ENCODE assay signal across 8 cellular contexts in the genomic region with DNA sequence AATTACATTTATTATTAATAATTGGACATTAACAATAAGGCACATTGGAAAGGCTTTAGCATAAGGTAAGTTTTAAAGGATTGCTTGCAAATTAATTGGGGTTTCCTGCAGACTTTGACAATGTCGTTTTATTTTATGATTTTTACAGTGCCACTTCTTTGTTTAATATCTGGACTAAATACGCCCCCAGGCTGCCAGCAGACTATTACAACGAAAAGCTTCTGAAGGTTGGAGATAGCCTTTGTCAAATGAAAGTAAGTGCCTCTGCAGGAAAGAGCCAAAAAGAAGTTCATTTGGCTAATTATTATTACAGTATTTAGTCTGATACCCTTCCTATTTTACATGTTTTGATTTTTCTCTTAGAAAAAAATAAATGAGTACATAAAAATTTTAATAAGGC. TPM values are rescaled to one million over a fixed set of nuclear protein-coding genes. Genes with fewer than 3 reads are reported as not detected.
DNase-seq lines count a peak whose midpoint lies in the region; ATAC-seq and TF ChIP-seq lines count a peak whose summit lies in the region.

No MANE protein-coding gene starts in this region.

- peak; percentile 32 for TF ChIP-seq CTCF in left ventricle myocardium inferior (IDR thresholded peaks at IDR 0.05; ENCODE audit: borderline replicate concordance)
- TF ChIP-seq CTCF in RWPE2 (IDR thresholded peaks at IDR 0.05; ENCODE audit: poor library complexity, severe bottlenecking) = peak; percentile 66
- TF ChIP-seq CTCF in esophagus muscularis mucosa (IDR thresholded peaks at IDR 0.05) = peak; percentile 18 to 23 (median 20)
- TF ChIP-seq CTCF in vagina (IDR thresholded peaks at IDR 0.05) = no peak
- no peak for TF ChIP-seq CTCF in BE2C (IDR thresholded peaks at IDR 0.05; ENCODE audit: low read depth, low read length)
- no peak for TF ChIP-seq CTCF in nephron progenitor cell (IDR thresholded peaks at IDR 0.05)

- H3K4me1 ChIP-seq in left ventricle myocardium inferior (peaks cover 32% of the 10 kb centered on the region), RWPE2 (ENCODE audit: insufficient read depth, poor library complexity, severe bottlenecking) (peaks cover 25% of the 10 kb centered on the region), esophagus muscularis mucosa (peaks cover 15 to 39% (median 25%) of the 10 kb centered on the region in 4 donors), vagina (no peaks in the 10 kb centered on the region), BE2C (no peaks in the 10 kb centered on the region; the same call in 1 of the 2 replicates)

- H3K36me3 ChIP-seq in left ventricle myocardium inferior (no peaks in the 10 kb centered on the region), RWPE2 (ENCODE audit: low read depth) (no peaks in the 10 kb centered on the region), esophagus muscularis mucosa (no peaks in the 10 kb centered on the region), vagina (no peaks in the 10 kb centered on the region), BE2C (no peaks in the 10 kb centered on the region)

- H3K4me1 Mint-ChIP-seq in nephron progenitor cell = no peaks in the 10 kb centered on the region

- 17% methylated on average over 3 of the region's 3 CpGs for WGBS in esophagus muscularis mucosa

- peaks cover 11% of the 10 kb centered on the region for H3K27me3 Mint-ChIP-seq in nephron progenitor cell (ENCODE audit: low read depth, poor library complexity)

- DNase-seq in left ventricle myocardium inferior = no peak
- no peak for DNase-seq in left ventricle myocardium superior
- DNase-seq in RWPE2 (ENCODE audit: low spot score) = no peak
- DNase-seq in esophagus muscularis mucosa (ENCODE audit: extremely low spot score) = no peak
- no peak for DNase-seq in vagina (ENCODE audit: extremely low spot score in 2 of 2)
- no peak for DNase-seq in BE2C
- no peak for DNase-seq in nephron progenitor cell
- DNase-seq in NCI-H82 treated with DMSO at 0.1 percent for 48 hours (lab: John Stamatoyannopoulos, UW; ENCODE audit: unreplicated experiment) = no peak

- TF ChIP-seq EP300 in esophagus muscularis mucosa (IDR thresholded peaks at IDR 0.05) = no peak

- H3K4me3 ChIP-seq in left ventricle myocardium inferior = no peak overlapping the region
- H3K4me3 ChIP-seq in RWPE2 (ENCODE audit: severe bottlenecking) = no peak overlapping the region
- H3K4me3 ChIP-seq in esophagus muscularis mucosa = no peak overlapping the region
- no peak overlapping the region for H3K4me3 ChIP-seq in vagina
- H3K4me3 ChIP-seq in BE2C (ENCODE audit: low read depth, low read length) = no peak overlapping the region

- no peak overlapping the region for H3K27ac Mint-ChIP-seq in nephron progenitor cell

- H3K4me3 Mint-ChIP-seq in nephron progenitor cell = no peak overlapping the region

- H3K9me3 ChIP-seq in left ventricle myocardium inferior (replicated peaks) = no peaks in the 10 kb centered on the region
- H3K9me3 ChIP-seq in RWPE2 (ENCODE audit: severe bottlenecking) = no peaks in the 10 kb centered on the region
- no peaks in the 10 kb centered on the region for H3K9me3 ChIP-seq in esophagus muscularis mucosa
- H3K9me3 ChIP-seq in vagina = no peaks in the 10 kb centered on the region
- no peaks in the 10 kb centered on the region for H3K9me3 ChIP-seq in BE2C

- peak overlapping the region; percentile 89 for H3K27ac ChIP-seq in left ventricle myocardium inferior (replicated peaks)
- peak overlapping the region; percentile 93 for H3K27ac ChIP-seq in RWPE2 (ENCODE audit: poor library complexity, severe bottlenecking)
- peak overlapping the region; percentile 18 to 74 (median 65) for H3K27ac ChIP-seq in esophagus muscularis mucosa (replicated peaks in 1 of 4)
- peak overlapping the region; percentile 15 for H3K27ac ChIP-seq in vagina

- ATAC-seq in left ventricle myocardium superior (no peak), RWPE2 (ENCODE audit: low read depth) (peak; percentile 50)

- no peaks in the 10 kb centered on the region for H3K36me3 Mint-ChIP-seq in nephron progenitor cell (ENCODE audit: low read depth)

- H3K27me3 ChIP-seq in left ventricle myocardium inferior (ENCODE audit: low read depth) (no peaks in the 10 kb centered on the region), RWPE2 (ENCODE audit: insufficient read depth, poor library complexity, severe bottlenecking) (no peaks in the 10 kb centered on the region), esophagus muscularis mucosa (no peaks in the 10 kb centered on the region), vagina (no peaks in the 10 kb centered on the region), BE2C (no peaks in the 10 kb centered on the region)

- TF ChIP-seq POLR2A in esophagus muscularis mucosa (IDR thresholded peaks at IDR 0.05; ENCODE audit: low read depth) (no peak), vagina (IDR thresholded peaks at IDR 0.05) (no peak)

- H3K9me3 Mint-ChIP-seq in nephron progenitor cell = no peaks in the 10 kb centered on the region

- intact Hi-C loops in left ventricle myocardium inferior (cut with micrococcal nuclease) = loop anchor here (10.0 kb wide), 1 partner anchor 96 kb away; a partner anchor contains a TSS
- intact Hi-C loops in left ventricle myocardium superior (cut with micrococcal nuclease) = no loop called here
- intact Hi-C loops in esophagus muscularis mucosa (cut with DNase I) = no loop called here
- intact Hi-C loops in vagina (cut with DNase I) = loop anchor here (10.0 kb wide), 2 partner anchors 96 to 296 kb away; a partner anchor contains a TSS

RNA-seq across cellular contexts. Expression of a gene that starts 11.3 kb away (rescaled TPM):
- total RNA-seq in left ventricle myocardium inferior = 0.16 TPM
- total RNA-seq in left ventricle myocardium superior = 0.10 TPM
- 1 to 10 TPM; 3.0 to 5.8 (median 4.3) TPM for total RNA-seq in esophagus muscularis mucosa
- total RNA-seq in vagina = 1.7 TPM
- not detected for polyA plus RNA-seq in BE2C (2012; ENCODE audit: insufficient read depth, insufficient read length, low read depth)

Comparison
In these comparisons a context has a peak if more than half of its experiments do, and no peak if none do; other contexts are left out.
1. intact Hi-C loops: an anchor here in left ventricle myocardium inferior (10.0 kb wide) and vagina (10.0 kb wide); none called in left ventricle myocardium superior and esophagus muscularis mucosa.
2. H3K27ac ChIP-seq: peak in every context shown above with its lines; median percentile 93 in RWPE2; 89 in left ventricle myocardium inferior; 65 in esophagus muscularis mucosa; 15 in vagina.
3. CTCF ChIP-seq: peak in left ventricle myocardium inferior (single experiment), RWPE2 (single experiment) and esophagus muscularis mucosa (3 of 3); none in vagina (0 of 3), BE2C (single experiment) and nephron progenitor cell (single experiment).